ENCODE assay signal across 23 cellular contexts in genomic region chr1:118290046-118290445, GRCh38.
DNase-seq lines count a peak whose midpoint lies in the region; ATAC-seq and TF ChIP-seq lines count a peak whose summit lies in the region.
"Had no signal": no experiment of that assay in that cellular context is flagged by ENCODE, and none has a peak within 500 bp of the region (broad histone marks: within the 10 kb centered on the region; RNA-seq: fewer than 3 reads in every experiment).

No MANE protein-coding gene starts in this region.

- H3K27ac ChIP-seq in heart left ventricle (no peak overlapping the region), right atrium auricular region (no peak overlapping the region), esophagus muscularis mucosa (replicated peaks in 1 of 4) (peak overlapping the region; percentile 27 to 62 (median 54)), trophoblast cell (ENCODE audit: low read depth, low read length) (no peak overlapping the region), spleen (peak overlapping the region in 5 of 8 donors; percentile 6 to 63 (median 42))
- H3K27ac ChIP-seq: BLaER1, GM23248 had no signal

- H3K27ac Mint-ChIP-seq in activated naive CD4-positive, alpha-beta T cell treated with anti-CD3 and anti-CD28 coated beads, Interleukin-2, amount 10 ng/mL, durations not matched to agents 7 days and 5 days, result no peak overlapping the region
- H3K27ac Mint-ChIP-seq: CD4-positive, CD25-positive, alpha-beta regulatory T cell had no signal

- peaks cover 2% of the 10 kb centered on the region for H3K9me3 Mint-ChIP-seq in activated naive CD4-positive, alpha-beta T cell treated with anti-CD3 and anti-CD28 coated beads, Interleukin-2, amount 10 ng/mL, durations not matched to agents 7 days and 5 days
- H3K9me3 Mint-ChIP-seq: CD4-positive, CD25-positive, alpha-beta regulatory T cell had no signal

- H2AK5ac ChIP-seq in trophoblast cell (ENCODE audit: low read length), result no peak overlapping the region

- no peaks in the 10 kb centered on the region for H3K79me1 ChIP-seq in trophoblast cell (ENCODE audit: low read length)

- no peaks in the 10 kb centered on the region for H3K36me3 ChIP-seq in heart left ventricle
- H3K36me3 ChIP-seq in right atrium auricular region, result no peaks in the 10 kb centered on the region
- no peaks in the 10 kb centered on the region for H3K36me3 ChIP-seq in esophagus muscularis mucosa
- no peaks in the 10 kb centered on the region for H3K36me3 ChIP-seq in trophoblast cell (ENCODE audit: control insufficient read depth in 1 of 2, insufficient read depth in 2 of 2, low read length in 2 of 2)
- H3K36me3 ChIP-seq in spleen, result no peaks in the 10 kb centered on the region
- H3K36me3 ChIP-seq: BLaER1 had no signal

- CTCF ChIA-PET in activated naive CD4-positive, alpha-beta T cell treated with anti-CD3 and anti-CD28 coated beads, Interleukin-2, amount 10 ng/mL, durations not matched to agents 7 days and 5 days (lab: Charles Lee), result no interaction called here

- H3K27me3 ChIP-seq in heart left ventricle, result no peaks in the 10 kb centered on the region
- no peaks in the 10 kb centered on the region for H3K27me3 ChIP-seq in right atrium auricular region
- no peaks in the 10 kb centered on the region for H3K27me3 ChIP-seq in esophagus muscularis mucosa
- H3K27me3 ChIP-seq in trophoblast cell (ENCODE audit: insufficient read depth, low read length), result no peaks in the 10 kb centered on the region
- H3K27me3 ChIP-seq in spleen (replicated peaks in 1 of 7), result no peaks in the 10 kb centered on the region
- H3K27me3 ChIP-seq: BLaER1 had no signal

- H3K9ac ChIP-seq in trophoblast cell (ENCODE audit: low read length), result no peak overlapping the region
- H3K9ac ChIP-seq: BLaER1, GM23248 had no signal

- WGBS in heart left ventricle, 4 donors, result 45 to 62% (median 56%) methylated on average over 4 of the region's 4 CpGs
- 35% methylated on average over 4 of the region's 4 CpGs for WGBS in esophagus muscularis mucosa
- WGBS in trophoblast cell (ENCODE audit: extremely low coverage, insufficient coverage, insufficient read length), result no CpG with 5 or more reads among the region's 4 CpGs
- 78 to 82% (median 79%) methylated on average over 4 of the region's 4 CpGs for WGBS in spleen, 5 donors

- H3K4me2 ChIP-seq in trophoblast cell (ENCODE audit: low read length), result no peak overlapping the region
- H3K4me2 ChIP-seq: BLaER1 had no signal

- no peak overlapping the region for H3K4me3 Mint-ChIP-seq in activated naive CD4-positive, alpha-beta T cell treated with anti-CD3 and anti-CD28 coated beads, Interleukin-2, amount 10 ng/mL, durations not matched to agents 7 days and 5 days
- H3K4me3 Mint-ChIP-seq: CD4-positive, CD25-positive, alpha-beta regulatory T cell had no signal

- H3K4me1 ChIP-seq in heart left ventricle (peaks cover 0 to 8% (median 0%) of the 10 kb centered on the region in 12 donors), right atrium auricular region (peaks cover 0 to 12% of the 10 kb centered on the region in 2 donors), esophagus muscularis mucosa (peaks cover 19 to 36% (median 20%) of the 10 kb centered on the region in 4 donors), trophoblast cell (ENCODE audit: control insufficient read depth in 1 of 2, insufficient read depth in 2 of 2, low read length in 2 of 2) (peaks cover 6% of the 10 kb centered on the region in 2 experiments), spleen (peaks cover 0 to 4% (median 0%) of the 10 kb centered on the region in 6 donors)
- H3K4me1 ChIP-seq: BLaER1 had no signal

- TF ChIP-seq EP300 in esophagus muscularis mucosa (IDR thresholded peaks at IDR 0.05), result no peak

- no peak overlapping the region for H3K23ac ChIP-seq in trophoblast cell (ENCODE audit: low read length)

- no peaks in the 10 kb centered on the region for H3K9me3 ChIP-seq in heart left ventricle
- no peaks in the 10 kb centered on the region for H3K9me3 ChIP-seq in right atrium auricular region
- no peaks in the 10 kb centered on the region for H3K9me3 ChIP-seq in esophagus muscularis mucosa
- H3K9me3 ChIP-seq in trophoblast cell (ENCODE audit: insufficient read depth, low read depth, low read length), result no peaks in the 10 kb centered on the region
- no peaks in the 10 kb centered on the region for H3K9me3 ChIP-seq in spleen
- H3K9me3 ChIP-seq: BLaER1 had no signal

- peak in 3 of 4 donors; percentile 32 to 79 (median 37) for ATAC-seq in heart left ventricle
- no peak for ATAC-seq in GM18511 (IDR thresholded peaks at IDR 0.05; ENCODE audit: unreplicated experiment)
- ATAC-seq in HG02798 (IDR thresholded peaks at IDR 0.05; ENCODE audit: poor library complexity, unreplicated experiment), result no peak
- ATAC-seq: HepG2, PC-3 had no signal

- H2BK5ac ChIP-seq in trophoblast cell (ENCODE audit: low read depth, low read length, poor library complexity), result no peak overlapping the region

- H3K4ac ChIP-seq in trophoblast cell (ENCODE audit: low read depth, low read length), result no peak overlapping the region

- no peak overlapping the region for H4K91ac ChIP-seq in trophoblast cell (ENCODE audit: low read depth, low read length)

- no peaks in the 10 kb centered on the region for H3K4me1 Mint-ChIP-seq in activated naive CD4-positive, alpha-beta T cell treated with anti-CD3 and anti-CD28 coated beads, Interleukin-2, amount 10 ng/mL, durations not matched to agents 7 days and 5 days
- H3K4me1 Mint-ChIP-seq: CD4-positive, CD25-positive, alpha-beta regulatory T cell had no signal

- H3K14ac ChIP-seq in trophoblast cell (ENCODE audit: low read length), result no peak overlapping the region

- H2BK120ac ChIP-seq in trophoblast cell (ENCODE audit: insufficient read depth, low read length, poor library complexity), result no peak overlapping the region

- H4K12ac ChIP-seq in trophoblast cell (ENCODE audit: low read depth, low read length), result no peak overlapping the region

- intact Hi-C loops in heart left ventricle (cut with DNase I), result no loop called here
- intact Hi-C loops in esophagus muscularis mucosa (cut with DNase I), result no loop called here
- intact Hi-C loops in spleen (cut with DNase I; ENCODE audit: low total_unique reads), result no loop called here

- no peak overlapping the region for H2BK12ac ChIP-seq in trophoblast cell (ENCODE audit: low read length)

- TF ChIP-seq POLR2A in heart left ventricle (IDR thresholded peaks at IDR 0.05) (no peak), esophagus muscularis mucosa (IDR thresholded peaks at IDR 0.05; ENCODE audit: low read depth) (no peak), spleen (IDR thresholded peaks at IDR 0.05) (no peak)

- no peak overlapping the region for H2AFZ ChIP-seq in trophoblast cell (ENCODE audit: insufficient read depth, low read length, poor library complexity)
- H2AFZ ChIP-seq: GM23248 had no signal

- H3K18ac ChIP-seq in trophoblast cell (ENCODE audit: low read length), result no peak overlapping the region

- H3K27me3 Mint-ChIP-seq in activated naive CD4-positive, alpha-beta T cell treated with anti-CD3 and anti-CD28 coated beads, Interleukin-2, amount 10 ng/mL, durations not matched to agents 7 days and 5 days, result no peaks in the 10 kb centered on the region
- H3K27me3 Mint-ChIP-seq: CD4-positive, CD25-positive, alpha-beta regulatory T cell had no signal

- no peak for TF ChIP-seq CTCF in heart left ventricle (IDR thresholded peaks at IDR 0.05)
- no peak for TF ChIP-seq CTCF in right atrium auricular region (IDR thresholded peaks at IDR 0.05)
- TF ChIP-seq CTCF in esophagus muscularis mucosa (IDR thresholded peaks at IDR 0.05), result no peak
- no peak for TF ChIP-seq CTCF in spleen (IDR thresholded peaks at IDR 0.05 in 8 of 11, conservative IDR thresholded peaks at IDR 0.05 in 3 of 11)

- H3K79me2 ChIP-seq in trophoblast cell (ENCODE audit: control insufficient read depth, insufficient read depth, low read length, poor library complexity), result no peaks in the 10 kb centered on the region

- H4K8ac ChIP-seq in trophoblast cell (ENCODE audit: low read depth, low read length), result no peak overlapping the region

- no peak overlapping the region for H3K4me3 ChIP-seq in heart left ventricle
- no peak overlapping the region for H3K4me3 ChIP-seq in right atrium auricular region
- no peak overlapping the region for H3K4me3 ChIP-seq in esophagus muscularis mucosa
- H3K4me3 ChIP-seq in trophoblast cell (ENCODE audit: low read depth, low read length), result no peak overlapping the region
- no peak overlapping the region for H3K4me3 ChIP-seq in spleen
- H3K4me3 ChIP-seq: BLaER1, GM23248 had no signal

- no peaks in the 10 kb centered on the region for H3K36me3 Mint-ChIP-seq in activated naive CD4-positive, alpha-beta T cell treated with anti-CD3 and anti-CD28 coated beads, Interleukin-2, amount 10 ng/mL, durations not matched to agents 7 days and 5 days
- H3K36me3 Mint-ChIP-seq: CD4-positive, CD25-positive, alpha-beta regulatory T cell had no signal

- DNase-seq in heart left ventricle (peak in 1 of 5 donors; percentile 37), right atrium auricular region (ENCODE audit: low spot score) (no peak), esophagus muscularis mucosa (ENCODE audit: extremely low spot score) (no peak), trophoblast cell (peak; percentile 67 to 88), spleen (no peak)
- no peak for DNase-seq in activated naive CD4-positive, alpha-beta T cell treated with anti-CD3 and anti-CD28 coated beads, Interleukin-2, amount 10 ng/mL, durations not matched to agents 7 days and 5 days
- DNase-seq: CD4-positive, CD25-positive, alpha-beta regulatory T cell; GM23248; H7; Karpas-422; NCI-H1092; NCI-H1436; NCI-H187; NCI-H2081 treated with DMSO at 0.1 percent for 48 hours; NCI-H2171 treated with DMSO at 0.1 percent for 48 hours; NCI-H524; NCI-H748 treated with DMSO at 0.1 percent for 48 hours; NK-92 treated with Interleukin-12 subunit alpha and Interleukin-12 subunit beta, amount 100 ng/mL, for 24 hours; PC-3 had no signal

Comparison
In these comparisons a context has a peak if more than half of its experiments do, and no peak if none do; other contexts are left out.
1. ATAC-seq: peak in heart left ventricle (3 of 4); none in GM18511 (single experiment) and HG02798 (single experiment).
2. DNase-seq: peak in trophoblast cell (2 of 2); none in right atrium auricular region (single experiment), esophagus muscularis mucosa (single experiment), spleen (single experiment) and activated naive CD4-positive, alpha-beta T cell treated with anti-CD3 and anti-CD28 coated beads, Interleukin-2, amount 10 ng/mL, durations not matched to agents 7 days and 5 days (single experiment).
3. H3K27ac ChIP-seq: peak in esophagus muscularis mucosa (4 of 4) and spleen (5 of 8); none in heart left ventricle (0 of 12), right atrium auricular region (0 of 2) and trophoblast cell (single experiment).